1 cellular context compared by ENCODE assay signal in genomic region chr7:69800495-69800894, GRCh38.
TF ChIP-seq lines count a peak whose summit lies in the region.

No MANE protein-coding gene starts in this region.

TF ChIP-seq in K562, 482 proteins besides CTCF, POLR2A, EP300 and RAD21 (continued from another document):
- TF ChIP-seq AFF1 (IDR thresholded peaks at IDR 0.05; ENCODE audit: low read depth in 1 of 2, partially characterized antibody in 2 of 2) (no peak), ZNF146 (CRISPR knock-in tag; IDR thresholded peaks at IDR 0.05; ENCODE audit: unreplicated experiment) (no peak)
